1 cellular context compared by ENCODE assay signal in the genomic region with DNA sequence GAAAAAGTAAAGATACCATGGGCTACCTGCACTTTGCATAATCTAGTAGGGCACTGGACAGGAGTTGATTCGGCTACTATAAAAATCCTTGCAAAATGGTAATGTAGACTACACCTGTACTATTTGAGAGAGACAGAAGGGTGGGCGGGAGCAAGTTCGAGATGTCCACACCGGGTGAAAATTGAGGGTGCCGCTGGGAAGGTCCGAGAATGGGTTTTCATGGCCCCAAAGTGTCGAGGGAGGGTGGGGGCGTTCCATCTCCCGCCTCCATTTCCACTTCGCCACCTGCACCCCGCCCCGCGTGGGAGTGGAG.
TF ChIP-seq lines count a peak whose summit lies in the region.

No MANE protein-coding gene starts in this region.

TF ChIP-seq in HCT116, 20 proteins besides CTCF, POLR2A, EP300 and RAD21 (continued from another document):
- TF ChIP-seq, protein P1, sequence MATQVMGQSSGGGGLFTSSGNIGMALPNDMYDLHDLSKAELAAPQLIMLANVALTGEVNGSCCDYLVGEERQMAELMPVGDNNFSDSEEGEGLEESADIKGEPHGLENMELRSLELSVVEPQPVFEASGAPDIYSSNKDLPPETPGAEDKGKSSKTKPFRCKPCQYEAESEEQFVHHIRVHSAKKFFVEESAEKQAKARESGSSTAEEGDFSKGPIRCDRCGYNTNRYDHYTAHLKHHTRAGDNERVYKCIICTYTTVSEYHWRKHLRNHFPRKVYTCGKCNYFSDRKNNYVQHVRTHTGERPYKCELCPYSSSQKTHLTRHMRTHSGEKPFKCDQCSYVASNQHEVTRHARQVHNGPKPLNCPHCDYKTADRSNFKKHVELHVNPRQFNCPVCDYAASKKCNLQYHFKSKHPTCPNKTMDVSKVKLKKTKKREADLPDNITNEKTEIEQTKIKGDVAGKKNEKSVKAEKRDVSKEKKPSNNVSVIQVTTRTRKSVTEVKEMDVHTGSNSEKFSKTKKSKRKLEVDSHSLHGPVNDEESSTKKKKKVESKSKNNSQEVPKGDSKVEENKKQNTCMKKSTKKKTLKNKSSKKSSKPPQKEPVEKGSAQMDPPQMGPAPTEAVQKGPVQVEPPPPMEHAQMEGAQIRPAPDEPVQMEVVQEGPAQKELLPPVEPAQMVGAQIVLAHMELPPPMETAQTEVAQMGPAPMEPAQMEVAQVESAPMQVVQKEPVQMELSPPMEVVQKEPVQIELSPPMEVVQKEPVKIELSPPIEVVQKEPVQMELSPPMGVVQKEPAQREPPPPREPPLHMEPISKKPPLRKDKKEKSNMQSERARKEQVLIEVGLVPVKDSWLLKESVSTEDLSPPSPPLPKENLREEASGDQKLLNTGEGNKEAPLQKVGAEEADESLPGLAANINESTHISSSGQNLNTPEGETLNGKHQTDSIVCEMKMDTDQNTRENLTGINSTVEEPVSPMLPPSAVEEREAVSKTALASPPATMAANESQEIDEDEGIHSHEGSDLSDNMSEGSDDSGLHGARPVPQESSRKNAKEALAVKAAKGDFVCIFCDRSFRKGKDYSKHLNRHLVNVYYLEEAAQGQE (IDR thresholded peaks at IDR 0.05; ENCODE audit: low read depth): no peak
- TF ChIP-seq EZH2 (IDR thresholded peaks at IDR 0.05) (no peak), EGR1 (IDR thresholded peaks at IDR 0.05; ENCODE audit: low read depth) (no peak), ZNF274 (IDR thresholded peaks at IDR 0.05; ENCODE audit: low read depth, low read length) (no peak), YY1 (IDR thresholded peaks at IDR 0.05; ENCODE audit: extremely low read depth, insufficient replicate concordance, low read depth, low read length) (no peak), JUND (IDR thresholded peaks at IDR 0.05) (no peak), SRF (IDR thresholded peaks at IDR 0.05; ENCODE audit: low read depth) (no peak), POLR2AphosphoS5 (IDR thresholded peaks at IDR 0.05; ENCODE audit: low read depth, low read length) (no peak), ZFX (IDR thresholded peaks at IDR 0.05) (no peak), FOSL1 (IDR thresholded peaks at IDR 0.05; ENCODE audit: low read depth) (no peak), CBX3 (IDR thresholded peaks at IDR 0.05; ENCODE audit: low read depth) (no peak)
- TF ChIP-seq, protein P2, sequence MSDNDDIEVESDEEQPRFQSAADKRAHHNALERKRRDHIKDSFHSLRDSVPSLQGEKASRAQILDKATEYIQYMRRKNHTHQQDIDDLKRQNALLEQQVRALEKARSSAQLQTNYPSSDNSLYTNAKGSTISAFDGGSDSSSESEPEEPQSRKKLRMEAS (IDR thresholded peaks at IDR 0.05): no peak
- TF ChIP-seq, protein P3, sequence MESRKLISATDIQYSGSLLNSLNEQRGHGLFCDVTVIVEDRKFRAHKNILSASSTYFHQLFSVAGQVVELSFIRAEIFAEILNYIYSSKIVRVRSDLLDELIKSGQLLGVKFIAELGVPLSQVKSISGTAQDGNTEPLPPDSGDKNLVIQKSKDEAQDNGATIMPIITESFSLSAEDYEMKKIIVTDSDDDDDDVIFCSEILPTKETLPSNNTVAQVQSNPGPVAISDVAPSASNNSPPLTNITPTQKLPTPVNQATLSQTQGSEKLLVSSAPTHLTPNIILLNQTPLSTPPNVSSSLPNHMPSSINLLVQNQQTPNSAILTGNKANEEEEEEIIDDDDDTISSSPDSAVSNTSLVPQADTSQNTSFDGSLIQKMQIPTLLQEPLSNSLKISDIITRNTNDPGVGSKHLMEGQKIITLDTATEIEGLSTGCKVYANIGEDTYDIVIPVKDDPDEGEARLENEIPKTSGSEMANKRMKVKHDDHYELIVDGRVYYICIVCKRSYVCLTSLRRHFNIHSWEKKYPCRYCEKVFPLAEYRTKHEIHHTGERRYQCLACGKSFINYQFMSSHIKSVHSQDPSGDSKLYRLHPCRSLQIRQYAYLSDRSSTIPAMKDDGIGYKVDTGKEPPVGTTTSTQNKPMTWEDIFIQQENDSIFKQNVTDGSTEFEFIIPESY (IDR thresholded peaks at IDR 0.05; ENCODE audit: extremely low read depth, insufficient replicate concordance, low read length): no peak
- TF ChIP-seq, protein P4, sequence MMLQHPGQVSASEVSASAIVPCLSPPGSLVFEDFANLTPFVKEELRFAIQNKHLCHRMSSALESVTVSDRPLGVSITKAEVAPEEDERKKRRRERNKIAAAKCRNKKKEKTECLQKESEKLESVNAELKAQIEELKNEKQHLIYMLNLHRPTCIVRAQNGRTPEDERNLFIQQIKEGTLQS (IDR thresholded peaks at IDR 0.05): no peak
TF ChIP-seq in HCT116: peak in this region for 0.
